16 cellular contexts compared by ENCODE assay signal in the genomic region with DNA sequence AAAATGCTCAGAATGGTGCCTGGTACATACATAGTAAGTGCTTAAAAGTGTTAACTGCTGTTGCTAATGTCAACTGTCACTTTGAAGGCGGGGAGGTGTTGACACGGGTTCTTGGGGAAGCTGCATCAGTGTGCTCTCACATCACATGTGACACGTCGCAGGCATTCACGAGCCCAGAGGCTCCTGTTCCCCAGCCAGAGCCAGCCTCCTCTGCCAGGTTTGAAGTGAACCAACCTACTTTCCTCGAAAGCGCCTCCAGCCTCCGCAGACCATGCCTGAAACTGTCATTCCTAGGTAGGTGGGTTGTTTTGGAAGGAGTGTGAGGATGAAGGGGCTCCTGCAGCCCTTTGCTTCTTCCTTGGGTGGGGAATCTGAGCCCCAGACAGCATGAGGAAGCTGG.
"Had no signal": no experiment of that assay in that cellular context is flagged by ENCODE, and none has a peak within 500 bp of the region (broad histone marks: within the 10 kb centered on the region; RNA-seq: fewer than 3 reads in every experiment).

No MANE protein-coding gene starts in this region.

- H3K27me3 Mint-ChIP-seq: activated CD4-positive, alpha-beta memory T cell treated with anti-CD3 and anti-CD28 coated beads, Interleukin-2, amount 10 ng/mL, durations not matched to agents 7 days and 5 days; progenitor cell of endocrine pancreas; stimulated activated memory B cell treated with anti-CD40 and anti-IgM and Interleukin-4, amounts not matched to agents 10 μg/mL and 1 μg/mL and 100 μg/mL, for 72 hours had no signal

- ATAC-seq: left colon; stimulated activated memory B cell treated with anti-CD40 and anti-IgM and Interleukin-4, amounts not matched to agents 10 μg/mL and 1 μg/mL and 100 μg/mL, for 72 hours had no signal

- H3K27ac Mint-ChIP-seq: activated CD4-positive, alpha-beta memory T cell treated with anti-CD3 and anti-CD28 coated beads, Interleukin-2, amount 10 ng/mL, durations not matched to agents 7 days and 5 days; activated naive CD4-positive, alpha-beta T cell treated with anti-CD3 and anti-CD28 coated beads for 36 hours; nephron progenitor cell had no signal

- H3K4me3 Mint-ChIP-seq: activated CD4-positive, alpha-beta memory T cell treated with anti-CD3 and anti-CD28 coated beads, Interleukin-2, amount 10 ng/mL, durations not matched to agents 7 days and 5 days; activated naive CD4-positive, alpha-beta T cell treated with anti-CD3 and anti-CD28 coated beads for 36 hours; nephron progenitor cell; stimulated activated memory B cell treated with anti-CD40 and anti-IgM and Interleukin-4, amounts not matched to agents 10 μg/mL and 1 μg/mL and 100 μg/mL, for 72 hours had no signal

- DNase-seq: activated CD4-positive, alpha-beta memory T cell treated with anti-CD3 and anti-CD28 coated beads, Interleukin-2, amount 10 ng/mL, durations not matched to agents 7 days and 5 days; activated CD4-positive, alpha-beta T cell treated with anti-CD3 and anti-CD28 coated beads for 48 hours; activated CD4-positive, CD25-positive, alpha-beta regulatory T cell; activated naive CD4-positive, alpha-beta T cell treated with anti-CD3 and anti-CD28 coated beads for 36 hours; activated T-cell treated with anti-CD3 and anti-CD28 coated beads, Interleukin-2, amount 50 U/mL, for 1 hour; brain microvascular endothelial cell; cortex of kidney; left colon; nephron progenitor cell; occipital lobe; spleen; stimulated activated CD4-positive, alpha-beta T cell treated with anti-CD3 and anti-CD28 coated beads, Interleukin-4, amount 100 ng/mL, for 4 hours; T1000; tibial artery had no signal
